In genomic region chr7:111827863-111828504, GRCh38 we compare ENCODE assay signal across 12 cellular contexts.
DNase-seq lines count a peak whose midpoint lies in the region; ATAC-seq and TF ChIP-seq lines count a peak whose summit lies in the region.
"Had no signal": no experiment of that assay in that cellular context is flagged by ENCODE, and none has a peak within 500 bp of the region (broad histone marks: within the 10 kb centered on the region; RNA-seq: fewer than 3 reads in every experiment).

No MANE protein-coding gene starts in this region.

- H3K27me3 ChIP-seq in breast epithelium (no peaks in the 10 kb centered on the region), hepatocyte (no peaks in the 10 kb centered on the region), upper lobe of right lung (no peaks in the 10 kb centered on the region), sigmoid colon (no peaks in the 10 kb centered on the region)
- H3K27me3 ChIP-seq: ovary, stomach had no signal

- H3K9me3 Mint-ChIP-seq in MCF 10A (ENCODE audit: unreplicated experiment), result peaks cover 14% of the 10 kb centered on the region
- H3K9me3 Mint-ChIP-seq in activated CD8-positive, alpha-beta T cell treated with anti-CD3 and anti-CD28 coated beads for 36 hours, result no peaks in the 10 kb centered on the region
- H3K9me3 Mint-ChIP-seq: T-helper 2 cell treated with Interferon-gamma antibody and Interleukin-4, amounts not matched to agents 5 μg/mL and 100 μg/mL, for 36 hours had no signal

- intact Hi-C loops in MCF 10A (cut with micrococcal nuclease) (no loop called here), breast epithelium (cut with DNase I; ENCODE audit: low total_unique reads) (no loop called here), upper lobe of right lung (cut with DNase I) (no loop called here), sigmoid colon (cut with DNase I) (no loop called here)
- intact Hi-C loops in activated CD8-positive, alpha-beta T cell treated with anti-CD3 and anti-CD28 coated beads for 36 hours (cut with micrococcal nuclease), result no loop called here

- POLR2A ChIA-PET in MCF 10A (lab: Yijun Ruan, JAX), result interaction anchor here (0.6 to 2.1 kb wide), 2 partner anchors 8 to 27 kb away, joined by 4 to 7 read pairs; no protein-coding TSS in a partner anchor
- POLR2A ChIA-PET in activated CD8-positive, alpha-beta T cell treated with anti-CD3 and anti-CD28 coated beads for 36 hours (lab: Charles Lee), result interaction anchor here (0.7 kb wide), 1 partner anchor 25 kb away, joined by 3 read pairs; no protein-coding TSS in a partner anchor

- H3K4me3 Mint-ChIP-seq in MCF 10A (ENCODE audit: unreplicated experiment), result no peak overlapping the region
- no peak overlapping the region for H3K4me3 Mint-ChIP-seq in activated CD8-positive, alpha-beta T cell treated with anti-CD3 and anti-CD28 coated beads for 36 hours
- H3K4me3 Mint-ChIP-seq: T-helper 2 cell treated with Interferon-gamma antibody and Interleukin-4, amounts not matched to agents 5 μg/mL and 100 μg/mL, for 36 hours had no signal

- peaks cover 11% of the 10 kb centered on the region for H3K36me3 Mint-ChIP-seq in MCF 10A (ENCODE audit: insufficient read depth, unreplicated experiment)
- no peaks in the 10 kb centered on the region for H3K36me3 Mint-ChIP-seq in activated CD8-positive, alpha-beta T cell treated with anti-CD3 and anti-CD28 coated beads for 36 hours (ENCODE audit: low read depth)

- H3K9me2 ChIP-seq in hepatocyte (replicated peaks; ENCODE audit: insufficient read depth), result no peaks in the 10 kb centered on the region

- peak overlapping the region; percentile 28 for H3K4me2 ChIP-seq in hepatocyte

- BruUV-seq in MCF 10A (replicated peaks; lab: Mats Ljungman, UMichigan), result no TSS peak

- H3K4me1 ChIP-seq in breast epithelium (no peaks in the 10 kb centered on the region), hepatocyte (ENCODE audit: insufficient read depth) (peaks cover 4% of the 10 kb centered on the region), upper lobe of right lung (no peaks in the 10 kb centered on the region), sigmoid colon (no peaks in the 10 kb centered on the region)
- H3K4me1 ChIP-seq: stomach had no signal

- H3K27ac ChIP-seq in breast epithelium, result no peak overlapping the region
- peak overlapping the region; percentile 51 for H3K27ac ChIP-seq in hepatocyte
- no peak overlapping the region for H3K27ac ChIP-seq in upper lobe of right lung
- H3K27ac ChIP-seq in sigmoid colon, result no peak overlapping the region
- H3K27ac ChIP-seq: ovary, stomach had no signal

- H3K27ac Mint-ChIP-seq in MCF 10A (ENCODE audit: low read depth, unreplicated experiment), result peak overlapping the region; percentile 64
- H3K27ac Mint-ChIP-seq in activated CD8-positive, alpha-beta T cell treated with anti-CD3 and anti-CD28 coated beads for 36 hours, result no peak overlapping the region
- H3K27ac Mint-ChIP-seq: T-helper 2 cell treated with Interferon-gamma antibody and Interleukin-4, amounts not matched to agents 5 μg/mL and 100 μg/mL, for 36 hours had no signal

- no peaks in the 10 kb centered on the region for H4K20me1 ChIP-seq in hepatocyte (ENCODE audit: insufficient read depth, poor library complexity, severe bottlenecking)

- ATAC-seq in upper lobe of right lung, result peak; percentile 88
- ATAC-seq in activated CD8-positive, alpha-beta T cell treated with anti-CD3 and anti-CD28 coated beads for 36 hours, result no peak

- no peak for TF ChIP-seq CTCF in MCF 10A (IDR thresholded peaks at IDR 0.05; ENCODE audit: unreplicated experiment)
- no peak for TF ChIP-seq CTCF in breast epithelium (IDR thresholded peaks at IDR 0.05)
- TF ChIP-seq CTCF in astrocyte of the cerebellum (IDR thresholded peaks at IDR 0.05; ENCODE audit: low read depth, low read length, missing control alignments), result no peak
- no peak for TF ChIP-seq CTCF in hepatocyte (IDR thresholded peaks at IDR 0.05; ENCODE audit: poor library complexity)
- TF ChIP-seq CTCF in upper lobe of right lung (IDR thresholded peaks at IDR 0.05), result no peak
- no peak for TF ChIP-seq CTCF in activated CD8-positive, alpha-beta T cell treated with anti-CD3 and anti-CD28 coated beads for 36 hours (IDR thresholded peaks at IDR 0.05)
- TF ChIP-seq CTCF in sigmoid colon (IDR thresholded peaks at IDR 0.05), result no peak

- in situ Hi-C loops in astrocyte of the cerebellum (cut with HindIII; ENCODE audit: low sequenced_read_pairs), result no loop called here

- no peak for TF ChIP-seq EP300 in sigmoid colon (IDR thresholded peaks at IDR 0.05)

- H3K36me3 ChIP-seq in breast epithelium (no peaks in the 10 kb centered on the region), hepatocyte (replicated peaks; ENCODE audit: insufficient read depth, low read depth) (no peaks in the 10 kb centered on the region), upper lobe of right lung (peaks cover 9% of the 10 kb centered on the region), sigmoid colon (no peaks in the 10 kb centered on the region)
- H3K36me3 ChIP-seq: ovary had no signal

- H3K4me3 ChIP-seq in breast epithelium (no peak overlapping the region), astrocyte of the cerebellum (ENCODE audit: low read depth, low read length) (no peak overlapping the region), hepatocyte (no peak overlapping the region), upper lobe of right lung (no peak overlapping the region), sigmoid colon (no peak overlapping the region)
- H3K4me3 ChIP-seq: ovary, stomach had no signal

- H2AFZ ChIP-seq in hepatocyte, result no peak overlapping the region

- CTCF ChIA-PET in MCF 10A (lab: Yijun Ruan, JAX), result interaction anchor here (0.6 to 1.4 kb wide), 7 partner anchors 13 to 722 kb away, joined by 3 read pairs; no protein-coding TSS in a partner anchor
- CTCF ChIA-PET in activated CD8-positive, alpha-beta T cell treated with anti-CD3 and anti-CD28 coated beads for 36 hours (lab: Charles Lee), result no interaction called here

- H3K79me2 ChIP-seq in hepatocyte, result no peaks in the 10 kb centered on the region

- H3K9me3 ChIP-seq in breast epithelium (no peaks in the 10 kb centered on the region), hepatocyte (ENCODE audit: low read depth) (no peaks in the 10 kb centered on the region), upper lobe of right lung (no peaks in the 10 kb centered on the region), sigmoid colon (no peaks in the 10 kb centered on the region)
- H3K9me3 ChIP-seq: ovary, stomach had no signal

- 85% methylated on average over 1 of the region's 1 CpG for WGBS in hepatocyte (ENCODE audit: low lambda C conversion rate, missing lambda C conversion rate)
- 15 to 74% methylated on average over 1 of the region's 1 CpG for WGBS in sigmoid colon, 2 donors

- TF ChIP-seq POLR2A in breast epithelium (IDR thresholded peaks at IDR 0.05) (no peak), sigmoid colon (IDR thresholded peaks at IDR 0.05) (no peak)

- H3K27me3 Mint-ChIP-seq in MCF 10A (ENCODE audit: insufficient read depth, unreplicated experiment), result no peaks in the 10 kb centered on the region
- peaks cover 8% of the 10 kb centered on the region for H3K27me3 Mint-ChIP-seq in activated CD8-positive, alpha-beta T cell treated with anti-CD3 and anti-CD28 coated beads for 36 hours

- peak; percentile 70 for DNase-seq in MCF 10A (ENCODE audit: unreplicated experiment)
- no peak for DNase-seq in breast epithelium (ENCODE audit: low spot score in 2 of 2)
- peak; percentile 29 for DNase-seq in astrocyte of the cerebellum (ENCODE audit: low read depth)
- peak; percentile 54 for DNase-seq in hepatocyte (ENCODE audit: low spot score)
- no peak for DNase-seq in upper lobe of right lung
- DNase-seq in activated CD8-positive, alpha-beta T cell treated with anti-CD3 and anti-CD28 coated beads for 36 hours, result no peak
- no peak for DNase-seq in activated gamma-delta T cell treated with Interleukin-2 at 50 U/mL for 16 hours
- DNase-seq in sigmoid colon, result no peak
- DNase-seq: ovary; stimulated activated CD4-positive, alpha-beta T cell treated with anti-CD3 and anti-CD28 coated beads, Interleukin-4, amount 100 ng/mL, for 24 hours; stomach had no signal

- H3K4me1 Mint-ChIP-seq in MCF 10A (ENCODE audit: insufficient read depth, unreplicated experiment), result peaks cover 19% of the 10 kb centered on the region
- H3K4me1 Mint-ChIP-seq in activated CD8-positive, alpha-beta T cell treated with anti-CD3 and anti-CD28 coated beads for 36 hours (ENCODE audit: low read depth), result no peaks in the 10 kb centered on the region

Comparison
In these comparisons a context has a peak if more than half of its experiments do, and no peak if none do; other contexts are left out.
1. DNase-seq: peak in MCF 10A (single experiment), astrocyte of the cerebellum (single experiment) and hepatocyte (single experiment); none in breast epithelium (0 of 2), upper lobe of right lung (single experiment), activated CD8-positive, alpha-beta T cell treated with anti-CD3 and anti-CD28 coated beads for 36 hours (single experiment), activated gamma-delta T cell treated with Interleukin-2 at 50 U/mL for 16 hours (single experiment) and sigmoid colon (single experiment).